ENCODE assay signal across 8 cellular contexts in the genomic region with DNA sequence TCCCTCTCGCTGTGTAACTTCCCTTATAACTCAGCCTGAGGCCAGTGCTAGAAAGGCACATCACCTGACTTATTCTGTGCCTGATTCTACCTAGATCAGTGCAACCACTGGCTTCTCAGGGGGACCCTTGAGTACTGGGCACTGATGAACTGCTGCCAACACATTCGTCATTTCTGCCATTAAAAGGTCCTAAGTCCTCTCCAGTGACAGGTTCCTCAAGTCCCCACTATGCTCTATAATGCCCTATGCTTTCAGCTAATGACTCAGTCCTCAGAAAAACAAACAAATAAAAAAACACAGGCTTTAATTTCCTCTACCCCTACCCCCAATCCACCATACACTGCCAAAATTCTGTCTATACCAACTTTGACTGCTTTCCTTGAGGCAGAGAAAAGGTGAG. TPM values are rescaled to one million over a fixed set of nuclear protein-coding genes. Genes with fewer than 3 reads are reported as not detected.
DNase-seq lines count a peak whose midpoint lies in the region; ATAC-seq and TF ChIP-seq lines count a peak whose summit lies in the region.
"Not testable (repeated sequence)": the region's sequence is repeated elsewhere in the genome, so short reads cannot be mapped to it uniquely, and the experiment has no call there.
"Had no signal": no experiment of that assay in that cellular context is flagged by ENCODE, and none has a peak within 500 bp of the region (broad histone marks: within the 10 kb centered on the region; RNA-seq: fewer than 3 reads in every experiment).

No MANE protein-coding gene starts in this region.

- POLR2A ChIA-PET in CD8-positive, alpha-beta T cell (lab: Charles Lee) = not testable (repeated sequence)

- H3K27me3 ChIP-seq in CD8-positive, alpha-beta T cell (ENCODE audit: insufficient read depth, low read length) = not testable (repeated sequence)

- H3K27me3 Mint-ChIP-seq in CD8-positive, alpha-beta T cell (ENCODE audit: low read depth); activated CD4-positive, alpha-beta T cell treated with anti-CD3 and anti-CD28 coated beads, Interleukin-2, amount 10 ng/mL, durations not matched to agents 24 days and 14 days; activated naive CD4-positive, alpha-beta T cell treated with anti-CD3 and anti-CD28 coated beads for 36 hours (ENCODE audit: low read depth); central memory CD8-positive, alpha-beta T cell; memory B cell; stimulated activated memory B cell treated with anti-CD40 and anti-IgM and Interleukin-4, amounts not matched to agents 10 μg/mL and 1 μg/mL and 100 μg/mL, for 72 hours: not testable (repeated sequence)

- not testable (repeated sequence) for H3K27ac ChIP-seq in CD8-positive, alpha-beta T cell (ENCODE audit: low read depth, low read length)

- H3K9me3 Mint-ChIP-seq in CD8-positive, alpha-beta T cell; activated CD4-positive, alpha-beta T cell treated with anti-CD3 and anti-CD28 coated beads, Interleukin-2, amount 10 ng/mL, durations not matched to agents 24 days and 14 days; activated naive CD4-positive, alpha-beta T cell treated with anti-CD3 and anti-CD28 coated beads for 36 hours; central memory CD8-positive, alpha-beta T cell; memory B cell; stimulated activated memory B cell treated with anti-CD40 and anti-IgM and Interleukin-4, amounts not matched to agents 10 μg/mL and 1 μg/mL and 100 μg/mL, for 72 hours: not testable (repeated sequence)

- not testable (repeated sequence) for H3K36me3 ChIP-seq in CD8-positive, alpha-beta T cell (ENCODE audit: insufficient read depth, low read length)

- DNase-seq in CD8-positive, alpha-beta T cell; activated CD4-positive, alpha-beta T cell treated with anti-CD3 and anti-CD28 coated beads, Interleukin-2, amount 10 ng/mL, durations not matched to agents 24 days and 14 days; activated naive CD4-positive, alpha-beta T cell treated with anti-CD3 and anti-CD28 coated beads for 36 hours; central memory CD8-positive, alpha-beta T cell (ENCODE audit: low spot score in 2 of 2); memory B cell (ENCODE audit: low spot score in 2 of 2): not testable (repeated sequence)
- DNase-seq in LNCaP clone FGC (ENCODE audit: low read depth) = peak; percentile 14

- intact Hi-C loops in CD8-positive, alpha-beta T cell (cut with DNase I, micrococcal nuclease); activated CD4-positive, alpha-beta T cell treated with anti-CD3 and anti-CD28 coated beads, Interleukin-2, amount 10 ng/mL, durations not matched to agents 24 days and 14 days (cut with micrococcal nuclease); activated naive CD4-positive, alpha-beta T cell treated with anti-CD3 and anti-CD28 coated beads for 36 hours (cut with micrococcal nuclease): not testable (repeated sequence)

- not testable (repeated sequence) for H3K4me1 Mint-ChIP-seq in CD8-positive, alpha-beta T cell (ENCODE audit: low read depth); memory B cell; stimulated activated memory B cell treated with anti-CD40 and anti-IgM and Interleukin-4, amounts not matched to agents 10 μg/mL and 1 μg/mL and 100 μg/mL, for 72 hours
- H3K4me1 Mint-ChIP-seq in activated CD4-positive, alpha-beta T cell treated with anti-CD3 and anti-CD28 coated beads, Interleukin-2, amount 10 ng/mL, durations not matched to agents 24 days and 14 days = peaks cover 14% of the 10 kb centered on the region
- peaks cover 28% of the 10 kb centered on the region for H3K4me1 Mint-ChIP-seq in activated naive CD4-positive, alpha-beta T cell treated with anti-CD3 and anti-CD28 coated beads for 36 hours (ENCODE audit: low read depth)
- H3K4me1 Mint-ChIP-seq in central memory CD8-positive, alpha-beta T cell = peaks cover 16% of the 10 kb centered on the region

- H3K27ac Mint-ChIP-seq in CD8-positive, alpha-beta T cell = peak overlapping the region; percentile 70
- H3K27ac Mint-ChIP-seq in activated CD4-positive, alpha-beta T cell treated with anti-CD3 and anti-CD28 coated beads, Interleukin-2, amount 10 ng/mL, durations not matched to agents 24 days and 14 days = peak overlapping the region; percentile 71
- peak overlapping the region; percentile 72 for H3K27ac Mint-ChIP-seq in activated naive CD4-positive, alpha-beta T cell treated with anti-CD3 and anti-CD28 coated beads for 36 hours
- peak overlapping the region; percentile 66 for H3K27ac Mint-ChIP-seq in central memory CD8-positive, alpha-beta T cell (ENCODE audit: low read depth)
- peak overlapping the region; percentile 77 for H3K27ac Mint-ChIP-seq in memory B cell
- peak overlapping the region; percentile 17 for H3K27ac Mint-ChIP-seq in stimulated activated memory B cell treated with anti-CD40 and anti-IgM and Interleukin-4, amounts not matched to agents 10 μg/mL and 1 μg/mL and 100 μg/mL, for 72 hours

- CTCF ChIA-PET in CD8-positive, alpha-beta T cell (lab: Charles Lee); activated naive CD4-positive, alpha-beta T cell treated with anti-CD3 and anti-CD28 coated beads for 36 hours (lab: Charles Lee): not testable (repeated sequence)

- H3K4me1 ChIP-seq in CD8-positive, alpha-beta T cell (ENCODE audit: insufficient read depth, low read length) = not testable (repeated sequence)

- not testable (repeated sequence) for H3K4me3 Mint-ChIP-seq in CD8-positive, alpha-beta T cell; activated CD4-positive, alpha-beta T cell treated with anti-CD3 and anti-CD28 coated beads, Interleukin-2, amount 10 ng/mL, durations not matched to agents 24 days and 14 days; activated naive CD4-positive, alpha-beta T cell treated with anti-CD3 and anti-CD28 coated beads for 36 hours; central memory CD8-positive, alpha-beta T cell; memory B cell; stimulated activated memory B cell treated with anti-CD40 and anti-IgM and Interleukin-4, amounts not matched to agents 10 μg/mL and 1 μg/mL and 100 μg/mL, for 72 hours

- not testable (repeated sequence) for TF ChIP-seq CTCF in CD8-positive, alpha-beta T cell (IDR thresholded peaks at IDR 0.05); LNCaP clone FGC (IDR thresholded peaks at IDR 0.05; ENCODE audit: control insufficient read depth, extremely low read depth, insufficient read depth)

- peaks cover 53% of the 10 kb centered on the region for H3K36me3 Mint-ChIP-seq in CD8-positive, alpha-beta T cell
- H3K36me3 Mint-ChIP-seq in activated CD4-positive, alpha-beta T cell treated with anti-CD3 and anti-CD28 coated beads, Interleukin-2, amount 10 ng/mL, durations not matched to agents 24 days and 14 days (ENCODE audit: low read depth) = peaks cover 28% of the 10 kb centered on the region
- peaks cover 19% of the 10 kb centered on the region for H3K36me3 Mint-ChIP-seq in activated naive CD4-positive, alpha-beta T cell treated with anti-CD3 and anti-CD28 coated beads for 36 hours (ENCODE audit: low read depth)
- H3K36me3 Mint-ChIP-seq in central memory CD8-positive, alpha-beta T cell (ENCODE audit: insufficient read depth) = peaks cover 45% of the 10 kb centered on the region
- H3K36me3 Mint-ChIP-seq in memory B cell = peaks cover 11% of the 10 kb centered on the region
- peaks cover 45% of the 10 kb centered on the region for H3K36me3 Mint-ChIP-seq in stimulated activated memory B cell treated with anti-CD40 and anti-IgM and Interleukin-4, amounts not matched to agents 10 μg/mL and 1 μg/mL and 100 μg/mL, for 72 hours

- H3K4me3 ChIP-seq in CD8-positive, alpha-beta T cell (ENCODE audit: low read depth, low read length); LNCaP clone FGC (ENCODE audit: low read depth, low read length): not testable (repeated sequence)

- not testable (repeated sequence) for ATAC-seq in CD8-positive, alpha-beta T cell; central memory CD8-positive, alpha-beta T cell (replicated peaks; ENCODE audit: extremely low read depth, poor library complexity, severe bottlenecking); memory B cell (ENCODE audit: low read depth); stimulated activated memory B cell treated with anti-CD40 and anti-IgM and Interleukin-4, amounts not matched to agents 10 μg/mL and 1 μg/mL and 100 μg/mL, for 72 hours

- not testable (repeated sequence) for H3K9me3 ChIP-seq in CD8-positive, alpha-beta T cell (ENCODE audit: low read length)

RNA-seq across cellular contexts. Expression of gene EXOSC6, which starts 28.5 kb away (rescaled TPM):
- 10 to 100 TPM; 40.6 to 43.6 TPM for total RNA-seq in CD8-positive, alpha-beta T cell
- total RNA-seq in activated CD4-positive, alpha-beta T cell treated with anti-CD3 and anti-CD28 coated beads, Interleukin-2, amount 10 ng/mL, durations not matched to agents 24 days and 14 days = 38.0 and 39.2 TPM in 2 replicates
- total RNA-seq in activated naive CD4-positive, alpha-beta T cell treated with anti-CD3 and anti-CD28 coated beads for 36 hours = 10 to 100 TPM; 20.3 to 21.0 TPM

RNA-seq across cellular contexts. Expression of gene CLEC18C, which starts 49.6 kb away (rescaled TPM):
- total RNA-seq in CD8-positive, alpha-beta T cell = under 1 TPM in 1 of 2 experiments, not detected in 1; 0.84 TPM
- 0.45 TPM in 1 of 2 replicates, not detected in the other for total RNA-seq in activated CD4-positive, alpha-beta T cell treated with anti-CD3 and anti-CD28 coated beads, Interleukin-2, amount 10 ng/mL, durations not matched to agents 24 days and 14 days
- under 1 TPM; 0.27 to 0.31 TPM for total RNA-seq in activated naive CD4-positive, alpha-beta T cell treated with anti-CD3 and anti-CD28 coated beads for 36 hours
- total RNA-seq: H4 had no signal

Comparison
In these comparisons a context has a peak if more than half of its experiments do, and no peak if none do; other contexts are left out.
1. H3K27ac Mint-ChIP-seq: peak in every context shown above with its lines; median percentile 77 in memory B cell; 72 in activated naive CD4-positive, alpha-beta T cell treated with anti-CD3 and anti-CD28 coated beads for 36 hours; 71 in activated CD4-positive, alpha-beta T cell treated with anti-CD3 and anti-CD28 coated beads, Interleukin-2, amount 10 ng/mL, durations not matched to agents 24 days and 14 days; 70 in CD8-positive, alpha-beta T cell; 66 in central memory CD8-positive, alpha-beta T cell; 17 in stimulated activated memory B cell treated with anti-CD40 and anti-IgM and Interleukin-4, amounts not matched to agents 10 μg/mL and 1 μg/mL and 100 μg/mL, for 72 hours.